Comparison of ENCODE assay signal across 26 cellular contexts in genomic region chr18:79826966-79827365, GRCh38. TPM values are rescaled to one million over a fixed set of nuclear protein-coding genes. Genes with fewer than 3 reads are reported as not detected.
DNase-seq lines count a peak whose midpoint lies in the region; ATAC-seq and TF ChIP-seq lines count a peak whose summit lies in the region.
"Had no signal": no experiment of that assay in that cellular context is flagged by ENCODE, and none has a peak within 500 bp of the region (broad histone marks: within the 10 kb centered on the region; RNA-seq: fewer than 3 reads in every experiment).

No MANE protein-coding gene starts in this region.

- H3K9me3 Mint-ChIP-seq in activated B cell treated with CpG ODN at 0.5 μM for 24 hours (no peaks in the 10 kb centered on the region), naive B cell (no peaks in the 10 kb centered on the region)
- H3K9me3 Mint-ChIP-seq: activated naive CD8-positive, alpha-beta T cell treated with anti-CD3 and anti-CD28 coated beads for 36 hours; CD4-positive, alpha-beta T cell; central memory CD8-positive, alpha-beta T cell; T-cell had no signal

- no peaks in the 10 kb centered on the region for H4K20me1 ChIP-seq in GM23248 (ENCODE audit: insufficient read depth)

- DNase-seq in GM06990 (ENCODE audit: extremely low read depth, insufficient read length) (no peak), activated B cell treated with CpG ODN at 0.5 μM for 24 hours (no peak), naive B cell (no peak), GM23248 (no peak), esophagus muscularis mucosa (ENCODE audit: extremely low spot score) (no peak), GF-D8 (lab: John Stamatoyannopoulos, UW) (no peak), dermis blood vessel endothelial cell (no peak)
- DNase-seq: activated CD4-positive, alpha-beta T cell treated with anti-CD3 and anti-CD28 coated beads for 4 hours; activated CD8-positive, alpha-beta memory T cell treated with anti-CD3 and anti-CD28 coated beads, Interleukin-2, amount 10 ng/mL, durations not matched to agents 7 days and 5 days; activated naive CD8-positive, alpha-beta T cell treated with anti-CD3 and anti-CD28 coated beads for 36 hours; CD4-positive, alpha-beta T cell; foreskin fibroblast; Kasumi-1; NCI-H187 treated with DMSO at 0.1 percent for 48 hours; NCI-H345; NCI-H82; SIG-M5; stimulated activated naive CD4-positive, alpha-beta T cell treated with Interleukin-2 at 50 U/mL for 16 hours; T-cell had no signal

- H3K27ac ChIP-seq in GM23248 (no peak overlapping the region), esophagus muscularis mucosa (replicated peaks in 1 of 4) (no peak overlapping the region)
- H3K27ac ChIP-seq: skin epidermis had no signal

- ATAC-seq in HG03342 (IDR thresholded peaks at IDR 0.05; ENCODE audit: unreplicated experiment) (peak; percentile 49), activated B cell treated with CpG ODN at 0.5 μM for 24 hours (ENCODE audit: low read depth) (peak; percentile 95), naive B cell (ENCODE audit: low read depth in 2 of 2) (peak; percentile 35 to 71)
- ATAC-seq: activated CD8-positive, alpha-beta memory T cell treated with anti-CD3 and anti-CD28 coated beads, Interleukin-2, amount 10 ng/mL, durations not matched to agents 7 days and 5 days; T-cell had no signal

- TF ChIP-seq CTCF in GM06990 (IDR thresholded peaks at IDR 0.05; ENCODE audit: insufficient read depth, low read length, poor library complexity, severe bottlenecking) (peak; percentile 15), activated B cell treated with CpG ODN at 0.5 μM for 24 hours (IDR thresholded peaks at IDR 0.05) (no peak), esophagus muscularis mucosa (IDR thresholded peaks at IDR 0.05) (no peak)

- H3K36me3 ChIP-seq in GM06990 (ENCODE audit: control insufficient read depth, insufficient read depth, low read length) (no peaks in the 10 kb centered on the region), GM23248 (ENCODE audit: low read depth) (no peaks in the 10 kb centered on the region), esophagus muscularis mucosa (no peaks in the 10 kb centered on the region)
- H3K36me3 ChIP-seq: neutrophil had no signal

- H3K4me3 ChIP-seq in GM06990 (replicated peaks; ENCODE audit: low read depth, low read length) (no peak overlapping the region), GM23248 (no peak overlapping the region), esophagus muscularis mucosa (no peak overlapping the region)
- H3K4me3 ChIP-seq: skin epidermis had no signal

- no peaks in the 10 kb centered on the region for H3K79me2 ChIP-seq in GM23248 (ENCODE audit: insufficient read depth)

- no peaks in the 10 kb centered on the region for H3K9me2 ChIP-seq in GM23248 (ENCODE audit: insufficient read depth)

- H3K4me1 ChIP-seq in GM23248 (ENCODE audit: insufficient read depth): no peaks in the 10 kb centered on the region
- H3K4me1 ChIP-seq in esophagus muscularis mucosa: no peaks in the 10 kb centered on the region

- WGBS in GM23248 (ENCODE audit: low coverage in 1 of 2, low lambda C conversion rate in 2 of 2, missing lambda C conversion rate in 2 of 2), 2 experiments: 74 to 80% methylated on average over 18 of the region's 18 CpGs
- WGBS in esophagus muscularis mucosa: 92% methylated on average over 18 of the region's 18 CpGs

- in situ Hi-C loops in GM23248 (cut with MboI): no loop called here

- no peaks in the 10 kb centered on the region for H3K27me3 Mint-ChIP-seq in activated B cell treated with CpG ODN at 0.5 μM for 24 hours
- no peaks in the 10 kb centered on the region for H3K27me3 Mint-ChIP-seq in naive B cell
- H3K27me3 Mint-ChIP-seq: activated CD8-positive, alpha-beta memory T cell treated with anti-CD3 and anti-CD28 coated beads, Interleukin-2, amount 10 ng/mL, durations not matched to agents 7 days and 5 days; CD4-positive, alpha-beta T cell had no signal

- H3F3A ChIP-seq in GM23248 (ENCODE audit: insufficient read depth): no peaks in the 10 kb centered on the region

- no peak overlapping the region for H3K9ac ChIP-seq in GM23248

- no peak overlapping the region for H3K4me2 ChIP-seq in GM23248 (ENCODE audit: unreplicated experiment)

- no peaks in the 10 kb centered on the region for H3K9me3 ChIP-seq in GM23248 (ENCODE audit: low read depth)
- no peaks in the 10 kb centered on the region for H3K9me3 ChIP-seq in esophagus muscularis mucosa
- H3K9me3 ChIP-seq: neutrophil had no signal

- CTCF ChIA-PET in activated B cell treated with CpG ODN at 0.5 μM for 24 hours (lab: Charles Lee): interaction anchor here (0.7 to 1.1 kb wide), 2 partner anchors 16 to 35 kb away, joined by 3 to 4 read pairs; no protein-coding TSS in a partner anchor

- H2AFZ ChIP-seq in GM23248: no peak overlapping the region

- TF ChIP-seq POLR2A in esophagus muscularis mucosa (IDR thresholded peaks at IDR 0.05; ENCODE audit: low read depth): no peak

- POLR2A ChIA-PET in activated B cell treated with CpG ODN at 0.5 μM for 24 hours (lab: Charles Lee): no interaction called here

- no peak for TF ChIP-seq EP300 in esophagus muscularis mucosa (IDR thresholded peaks at IDR 0.05)

- H3K4me1 Mint-ChIP-seq in activated B cell treated with CpG ODN at 0.5 μM for 24 hours (peaks cover 19% of the 10 kb centered on the region), naive B cell (peaks cover 14 to 24% (median 20%) of the 10 kb centered on the region in 3 donors)
- H3K4me1 Mint-ChIP-seq: activated CD8-positive, alpha-beta memory T cell treated with anti-CD3 and anti-CD28 coated beads, Interleukin-2, amount 10 ng/mL, durations not matched to agents 7 days and 5 days; activated naive CD8-positive, alpha-beta T cell treated with anti-CD3 and anti-CD28 coated beads for 36 hours; central memory CD8-positive, alpha-beta T cell; T-cell had no signal

- H3K36me3 Mint-ChIP-seq in activated B cell treated with CpG ODN at 0.5 μM for 24 hours (ENCODE audit: low read depth) (no peaks in the 10 kb centered on the region), naive B cell (no peaks in the 10 kb centered on the region)
- H3K36me3 Mint-ChIP-seq: activated CD8-positive, alpha-beta memory T cell treated with anti-CD3 and anti-CD28 coated beads, Interleukin-2, amount 10 ng/mL, durations not matched to agents 7 days and 5 days; activated naive CD8-positive, alpha-beta T cell treated with anti-CD3 and anti-CD28 coated beads for 36 hours; T-cell had no signal

- H3K27me3 ChIP-seq in GM06990 (replicated peaks; ENCODE audit: control insufficient read depth, insufficient read depth, low read length) (no peaks in the 10 kb centered on the region), GM23248 (replicated peaks; ENCODE audit: insufficient read depth) (peaks cover 17% of the 10 kb centered on the region), esophagus muscularis mucosa (peaks cover 0 to 27% (median 0%) of the 10 kb centered on the region in 4 donors)
- H3K27me3 ChIP-seq: neutrophil had no signal

- no peak overlapping the region for H3K27ac Mint-ChIP-seq in activated B cell treated with CpG ODN at 0.5 μM for 24 hours
- H3K27ac Mint-ChIP-seq in naive B cell: peak overlapping the region in 2 of 6 donors; percentile 28 to 37
- H3K27ac Mint-ChIP-seq: activated CD8-positive, alpha-beta memory T cell treated with anti-CD3 and anti-CD28 coated beads, Interleukin-2, amount 10 ng/mL, durations not matched to agents 7 days and 5 days; activated naive CD8-positive, alpha-beta T cell treated with anti-CD3 and anti-CD28 coated beads for 36 hours; CD4-positive, alpha-beta T cell; T-cell had no signal

- no peak overlapping the region for H3K4me3 Mint-ChIP-seq in activated B cell treated with CpG ODN at 0.5 μM for 24 hours
- H3K4me3 Mint-ChIP-seq in naive B cell: no peak overlapping the region
- H3K4me3 Mint-ChIP-seq: activated CD8-positive, alpha-beta memory T cell treated with anti-CD3 and anti-CD28 coated beads, Interleukin-2, amount 10 ng/mL, durations not matched to agents 7 days and 5 days; activated naive CD8-positive, alpha-beta T cell treated with anti-CD3 and anti-CD28 coated beads for 36 hours; CD4-positive, alpha-beta T cell; central memory CD8-positive, alpha-beta T cell; T-cell had no signal

- intact Hi-C loops in activated B cell treated with CpG ODN at 0.5 μM for 24 hours (cut with micrococcal nuclease) (loop anchor here (1.0 to 10.0 kb wide), 3 partner anchors 8 to 208 kb away; partner anchors contain the start of genes CTDP1 and RBFA), esophagus muscularis mucosa (cut with DNase I) (no loop called here)

RNA-seq across cellular contexts. Expression of gene KCNG2, which starts 29.2 kb away (rescaled TPM):
- total RNA-seq in activated B cell treated with CpG ODN at 0.5 μM for 24 hours (not detected in 2 replicates), esophagus muscularis mucosa (1 to 10 TPM in 1 of 4 donors, not detected in 3; 1.7 TPM), dermis blood vessel endothelial cell (0.51 and 0.93 TPM in 2 replicates)
- polyA plus RNA-seq in naive B cell (ENCODE audit: low read depth in 6 of 6) (not detected), GM23248 (2016; fragmentation: Nextera tagmentation; extraction: Ambion mirVana) (not detected in 2 replicates)
- not detected in 2 replicates for total RNA-seq in GM23248 (2014; rRNA removed; shearing (Covaris generic))
- total RNA-seq: activated CD8-positive, alpha-beta memory T cell treated with anti-CD3 and anti-CD28 coated beads, Interleukin-2, amount 10 ng/mL, durations not matched to agents 7 days and 5 days; activated naive CD8-positive, alpha-beta T cell treated with anti-CD3 and anti-CD28 coated beads for 36 hours; CD4-positive, alpha-beta T cell; epithelial cell of proximal tubule; HT1080; pulmonary artery endothelial cell; T-cell had no signal
